ENCODE assay signal across 10 cellular contexts in the genomic region with DNA sequence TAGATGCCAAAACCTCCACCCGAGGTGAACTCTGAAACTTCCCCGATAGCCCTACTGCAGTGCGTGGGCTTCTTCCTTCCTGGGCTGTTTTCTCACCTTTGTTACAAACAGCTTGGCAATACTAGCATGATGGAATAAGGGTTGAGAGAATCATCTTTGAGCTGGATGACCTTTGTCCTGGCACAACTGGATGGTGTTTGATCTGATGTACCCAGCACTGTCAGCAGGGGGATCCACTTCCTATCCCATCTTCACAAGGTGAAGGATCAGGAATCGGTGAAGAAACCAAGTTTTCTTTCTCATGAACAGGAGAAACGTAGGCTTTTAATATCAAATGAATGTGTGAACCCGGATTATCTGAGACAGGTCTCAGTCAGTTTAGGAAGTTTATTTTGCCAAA. TPM values are rescaled to one million over a fixed set of nuclear protein-coding genes. Genes with fewer than 3 reads are reported as not detected.
DNase-seq lines count a peak whose midpoint lies in the region; TF ChIP-seq lines count a peak whose summit lies in the region.
"Had no signal": no experiment of that assay in that cellular context is flagged by ENCODE, and none has a peak within 500 bp of the region (broad histone marks: within the 10 kb centered on the region; RNA-seq: fewer than 3 reads in every experiment).

No MANE protein-coding gene starts in this region.

- no peak overlapping the region for H4K8ac ChIP-seq in mesendoderm (ENCODE audit: low read depth, low read length)

- no peak overlapping the region for H3K23ac ChIP-seq in mesendoderm (ENCODE audit: low read length)

- H3K79me2 ChIP-seq in mesendoderm (ENCODE audit: control insufficient read depth, insufficient read depth, low read length): no peaks in the 10 kb centered on the region

- no peak overlapping the region for H3K4me3 ChIP-seq in LNCaP clone FGC (ENCODE audit: low read depth, low read length)
- no peak overlapping the region for H3K4me3 ChIP-seq in astrocyte of the spinal cord (ENCODE audit: low read depth, low read length)
- no peak overlapping the region for H3K4me3 ChIP-seq in mesendoderm (ENCODE audit: low read length)
- H3K4me3 ChIP-seq: sigmoid colon had no signal

- no peak overlapping the region for H3K4ac ChIP-seq in mesendoderm (ENCODE audit: low read depth, low read length)

- DNase-seq in GM03348 (ENCODE audit: low spot score) (peak; percentile 21), LNCaP clone FGC (ENCODE audit: low read depth) (no peak), astrocyte of the spinal cord (ENCODE audit: low read depth, low spot score) (no peak), mesendoderm (peak; percentile 44), NCI-H748 (lab: John Stamatoyannopoulos, UW; ENCODE audit: unreplicated experiment) (no peak), NCI-H1105 treated with DMSO at 0.1 percent for 48 hours (lab: John Stamatoyannopoulos, UW) (no peak), NCI-H2081 (lab: John Stamatoyannopoulos, UW) (no peak)
- DNase-seq in activated CD4-positive, alpha-beta T cell treated with anti-CD3 and anti-CD28 coated beads for 1 hour: no peak
- DNase-seq: activated CD8-positive, alpha-beta memory T cell treated with anti-CD3 and anti-CD28 coated beads, Interleukin-2, amount 50 U/mL, for 48 hours; sigmoid colon had no signal

- H3K56ac ChIP-seq in mesendoderm (ENCODE audit: low read length): no peak overlapping the region

- TF ChIP-seq CTCF in LNCaP clone FGC (IDR thresholded peaks at IDR 0.05; ENCODE audit: control insufficient read depth, extremely low read depth, insufficient read depth) (peak; percentile 24; the same call in 1 of the 2 replicates), astrocyte of the spinal cord (IDR thresholded peaks at IDR 0.05; ENCODE audit: low read depth, low read length) (peak; percentile 31)

- H3K79me1 ChIP-seq in mesendoderm (ENCODE audit: low read length): no peaks in the 10 kb centered on the region

- H2BK5ac ChIP-seq in mesendoderm (ENCODE audit: low read length): no peak overlapping the region

- no peaks in the 10 kb centered on the region for H3K27me3 ChIP-seq in mesendoderm (ENCODE audit: insufficient read depth, low read length, poor library complexity)
- H3K27me3 ChIP-seq: sigmoid colon had no signal

- in situ Hi-C loops in astrocyte of the spinal cord (cut with HindIII; ENCODE audit: low sequenced_read_pairs): no loop called here

- H3K4me1 ChIP-seq in mesendoderm (ENCODE audit: control insufficient read depth, low read depth, low read length): no peaks in the 10 kb centered on the region
- H3K4me1 ChIP-seq: sigmoid colon had no signal

- H4K5ac ChIP-seq in mesendoderm (ENCODE audit: low read length): no peak overlapping the region

- no peak overlapping the region for H3K27ac ChIP-seq in mesendoderm (ENCODE audit: low read depth, low read length)
- H3K27ac ChIP-seq: sigmoid colon had no signal

- no peak overlapping the region for H2AK5ac ChIP-seq in mesendoderm (ENCODE audit: low read length)

- no peak overlapping the region for H3K18ac ChIP-seq in mesendoderm (ENCODE audit: low read length)

- no peak overlapping the region for H3K9ac ChIP-seq in mesendoderm (ENCODE audit: low read length)

- no peak overlapping the region for H2BK120ac ChIP-seq in mesendoderm (ENCODE audit: low read depth, low read length)

- no peaks in the 10 kb centered on the region for H3K36me3 ChIP-seq in mesendoderm (ENCODE audit: control insufficient read depth, insufficient read depth, low read length)
- H3K36me3 ChIP-seq: sigmoid colon had no signal

- H3K4me2 ChIP-seq in mesendoderm (ENCODE audit: low read length): no peak overlapping the region

- WGBS in mesendoderm (ENCODE audit: extremely low coverage, insufficient coverage, low lambda C conversion rate): no CpG with 5 or more reads among the region's 6 CpGs

- no peak overlapping the region for H2BK15ac ChIP-seq in mesendoderm (replicated peaks; ENCODE audit: low read depth)

RNA-seq across cellular contexts. Expression of gene LRRC10, which starts 19.5 kb away (rescaled TPM):
- polyA plus RNA-seq in mesendoderm (2013, experiment 1 of 2): not detected
- polyA plus RNA-seq in mesendoderm (2013, experiment 2 of 2): not detected

RNA-seq across cellular contexts. Expression of gene CCT2, which starts 44.9 kb away (rescaled TPM):
- 756 TPM for polyA plus RNA-seq in mesendoderm (2013, experiment 1 of 2)
- polyA plus RNA-seq in mesendoderm (2013, experiment 2 of 2): 777 TPM

Comparison
In these comparisons a context has a peak if more than half of its experiments do, and no peak if none do; other contexts are left out.
1. DNase-seq: peak in GM03348 (single experiment) and mesendoderm (single experiment); none in LNCaP clone FGC (single experiment), astrocyte of the spinal cord (single experiment), activated CD4-positive, alpha-beta T cell treated with anti-CD3 and anti-CD28 coated beads for 1 hour (single experiment), NCI-H748 (single experiment), NCI-H1105 treated with DMSO at 0.1 percent for 48 hours (single experiment) and NCI-H2081 (0 of 2).